In the genomic region with DNA sequence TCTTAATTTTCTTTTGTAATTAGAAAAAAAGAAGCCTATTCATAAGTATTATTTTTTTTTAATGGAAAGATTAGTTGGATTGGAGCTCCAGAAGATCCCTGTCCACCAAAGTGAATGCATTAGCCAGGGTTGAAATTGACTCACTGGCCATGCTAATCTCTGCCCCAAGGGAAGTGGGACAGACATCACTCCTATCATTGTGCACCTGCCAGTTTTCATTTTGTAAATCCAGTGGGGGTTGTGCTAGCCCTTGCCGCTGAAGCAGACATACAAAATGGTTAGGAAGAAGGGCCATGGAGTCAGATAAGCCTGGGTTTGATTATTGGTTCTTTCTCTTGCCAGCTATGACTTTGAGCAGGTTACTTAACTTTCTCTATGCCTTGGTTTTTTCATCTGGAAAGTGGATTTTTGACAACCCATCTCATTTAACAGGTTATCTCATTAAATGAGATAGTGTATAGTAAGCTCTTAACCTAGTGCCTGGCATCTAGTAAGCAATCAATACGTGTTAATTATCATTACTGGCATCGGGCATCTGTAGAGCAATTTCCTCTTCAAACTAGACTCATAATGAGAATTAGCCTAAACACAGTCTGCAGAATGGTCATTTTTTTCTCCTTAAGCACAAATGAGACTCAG, we compare ENCODE assay signal across 24 cellular contexts.
DNase-seq lines count a peak whose midpoint lies in the region; ATAC-seq and TF ChIP-seq lines count a peak whose summit lies in the region.
"Had no signal": no experiment of that assay in that cellular context is flagged by ENCODE, and none has a peak within 500 bp of the region (broad histone marks: within the 10 kb centered on the region; RNA-seq: fewer than 3 reads in every experiment).

No MANE protein-coding gene starts in this region.

- 85% methylated on average over 3 of the region's 3 CpGs for WGBS in SK-N-SH (ENCODE audit: low lambda C conversion rate)

- CTCF ChIA-PET in SK-N-SH (lab: Yijun Ruan, JAX), result interaction anchor here (1.2 kb wide), 1 partner anchor 297 kb away, joined by 3 read pairs; no protein-coding TSS in a partner anchor
- CTCF ChIA-PET in activated CD8-positive, alpha-beta memory T cell treated with anti-CD3 and anti-CD28 coated beads, Interleukin-2, amount 10 ng/mL, durations not matched to agents 7 days and 5 days (lab: Charles Lee), result no interaction called here

- peaks cover 4 to 29% of the 10 kb centered on the region in 2 experiments; a peak in 3 of 4 replicates for H3K4me1 ChIP-seq in SK-N-SH (ENCODE audit: control insufficient read depth in 1 of 2, insufficient read depth in 2 of 2, low read depth in 1 of 2, low read length in 1 of 2)
- H3K4me1 ChIP-seq: BLaER1 had no signal

- no peak for TF ChIP-seq RAD21 in SK-N-SH (IDR thresholded peaks at IDR 0.05; ENCODE audit: low read length)

- H3K9me2 ChIP-seq in SK-N-SH, result no peaks in the 10 kb centered on the region

- POLR2A ChIA-PET in SK-N-SH (lab: Yijun Ruan, JAX), result interaction anchor here (0.6 kb wide), 1 partner anchor 532 kb away, joined by 3 read pairs; no protein-coding TSS in a partner anchor

- no peak overlapping the region for H3K4me2 ChIP-seq in SK-N-SH
- H3K4me2 ChIP-seq: A549, BLaER1 had no signal

- TF ChIP-seq EP300 in SK-N-SH (IDR thresholded peaks at IDR 0.05; ENCODE audit: borderline replicate concordance in 1 of 2, low read depth in 1 of 2, low read length in 1 of 2), result peak in 1 of 2 experiments; percentile 55; a peak in 1 of 4 replicates

- no peaks in the 10 kb centered on the region for H3K27me3 Mint-ChIP-seq in activated CD8-positive, alpha-beta memory T cell treated with anti-CD3 and anti-CD28 coated beads, Interleukin-2, amount 10 ng/mL, durations not matched to agents 7 days and 5 days
- H3K27me3 Mint-ChIP-seq: B cell; CD4-positive, alpha-beta memory T cell; CD4-positive, CD25-positive, alpha-beta regulatory T cell had no signal

- no peak overlapping the region for H3K9ac ChIP-seq in SK-N-SH
- H3K9ac ChIP-seq: BLaER1 had no signal

- H4K20me1 ChIP-seq in SK-N-SH (ENCODE audit: insufficient read depth), result no peaks in the 10 kb centered on the region
- H4K20me1 ChIP-seq: BLaER1 had no signal

- no peaks in the 10 kb centered on the region for H3K36me3 Mint-ChIP-seq in activated CD8-positive, alpha-beta memory T cell treated with anti-CD3 and anti-CD28 coated beads, Interleukin-2, amount 10 ng/mL, durations not matched to agents 7 days and 5 days
- H3K36me3 Mint-ChIP-seq: CD14-positive monocyte had no signal

- no peaks in the 10 kb centered on the region for H3K9me3 ChIP-seq in SK-N-SH
- H3K9me3 ChIP-seq: A549, BLaER1 had no signal

- peak overlapping the region in 1 of 2 experiments; percentile 91; a peak in 1 of 4 replicates for H3K27ac ChIP-seq in SK-N-SH (ENCODE audit: low read depth in 2 of 2, low read length in 1 of 2)
- H3K27ac ChIP-seq: 22Rv1, A549, BLaER1 had no signal

- H3F3A ChIP-seq in SK-N-SH (replicated peaks; ENCODE audit: insufficient read depth), result no peaks in the 10 kb centered on the region

- H3K27ac Mint-ChIP-seq in activated CD8-positive, alpha-beta memory T cell treated with anti-CD3 and anti-CD28 coated beads, Interleukin-2, amount 10 ng/mL, durations not matched to agents 7 days and 5 days, result no peak overlapping the region
- H3K27ac Mint-ChIP-seq: B cell; CD14-positive monocyte; CD4-positive, alpha-beta memory T cell; CD4-positive, CD25-positive, alpha-beta regulatory T cell; CD8-positive, alpha-beta memory T cell had no signal

- no peaks in the 10 kb centered on the region for H3K27me3 ChIP-seq in SK-N-SH (ENCODE audit: insufficient read depth)
- H3K27me3 ChIP-seq: BLaER1 had no signal

- DNase-seq in SK-N-SH (peak; percentile 24), myocyte (ENCODE audit: low read depth) (peak; percentile 20), foreskin fibroblast (no peak)
- no peak for DNase-seq in activated CD8-positive, alpha-beta memory T cell treated with anti-CD3 and anti-CD28 coated beads, Interleukin-2, amount 10 ng/mL, durations not matched to agents 7 days and 5 days
- DNase-seq: AML-193; C1 segment of cervical spinal cord; CD4-positive, alpha-beta memory T cell; CD4-positive, CD25-positive, alpha-beta regulatory T cell; CD8-positive, alpha-beta memory T cell; COR-L47; DMS 273 treated with DMSO at 0.1 percent for 48 hours; DMS153; DMS53; DMS79; DND-41; EL; GDM1 had no signal

- no peaks in the 10 kb centered on the region for H3K9me3 Mint-ChIP-seq in activated CD8-positive, alpha-beta memory T cell treated with anti-CD3 and anti-CD28 coated beads, Interleukin-2, amount 10 ng/mL, durations not matched to agents 7 days and 5 days (ENCODE audit: low read depth)
- H3K9me3 Mint-ChIP-seq: CD4-positive, alpha-beta memory T cell; CD8-positive, alpha-beta memory T cell had no signal

- H3K4me3 Mint-ChIP-seq in activated CD8-positive, alpha-beta memory T cell treated with anti-CD3 and anti-CD28 coated beads, Interleukin-2, amount 10 ng/mL, durations not matched to agents 7 days and 5 days, result no peak overlapping the region
- H3K4me3 Mint-ChIP-seq: B cell; CD14-positive monocyte; CD4-positive, alpha-beta memory T cell; CD4-positive, CD25-positive, alpha-beta regulatory T cell; CD8-positive, alpha-beta memory T cell had no signal

- ATAC-seq in SK-N-SH treated with all-trans-retinoic acid at 6 μM for 48 hours, result no peak
- no peak for ATAC-seq in activated CD8-positive, alpha-beta memory T cell treated with anti-CD3 and anti-CD28 coated beads, Interleukin-2, amount 10 ng/mL, durations not matched to agents 7 days and 5 days
- ATAC-seq: A549, GM12878 had no signal

- H3K79me2 ChIP-seq in SK-N-SH (ENCODE audit: insufficient read depth), result no peaks in the 10 kb centered on the region

- H3K4me1 Mint-ChIP-seq in activated CD8-positive, alpha-beta memory T cell treated with anti-CD3 and anti-CD28 coated beads, Interleukin-2, amount 10 ng/mL, durations not matched to agents 7 days and 5 days, result no peaks in the 10 kb centered on the region
- H3K4me1 Mint-ChIP-seq: B cell; CD8-positive, alpha-beta memory T cell had no signal

- peaks cover 0 to 4% of the 10 kb centered on the region in 2 experiments for H3K36me3 ChIP-seq in SK-N-SH (replicated peaks in 1 of 2; ENCODE audit: control insufficient read depth in 1 of 2, insufficient read depth in 2 of 2, low read length in 1 of 2)
- H3K36me3 ChIP-seq: BLaER1 had no signal

- TF ChIP-seq CTCF in SK-N-SH (IDR thresholded peaks at IDR 0.05), result no peak
- no peak for TF ChIP-seq CTCF in foreskin fibroblast (IDR thresholded peaks at IDR 0.05; ENCODE audit: low read depth, low read length)

- no peak overlapping the region for H2AFZ ChIP-seq in SK-N-SH (ENCODE audit: low read depth)

- H3K4me3 ChIP-seq in SK-N-SH (ENCODE audit: low read depth in 2 of 2, low read length in 1 of 2) (no peak overlapping the region), foreskin fibroblast (ENCODE audit: low read depth in 1 of 2, low read length in 2 of 2) (no peak overlapping the region)
- H3K4me3 ChIP-seq: A549, BLaER1, GM12878 had no signal

TF ChIP-seq in SK-N-SH, 30 proteins besides CTCF, POLR2A, EP300 and RAD21:
- TF ChIP-seq TAF1 (IDR thresholded peaks at IDR 0.05; ENCODE audit: borderline replicate concordance, low read depth, low read length), result no peak
- peak; percentile 20; the same call in 1 of the 2 replicates for TF ChIP-seq RCOR1 (IDR thresholded peaks at IDR 0.05; ENCODE audit: low read length)

TF ChIP-seq in SK-N-SH treated with all-trans-retinoic acid at 6 μM for 48 hours, 23 proteins besides CTCF, POLR2A, EP300 and RAD21:
- no peak for TF ChIP-seq ESRRG (CRISPR knock-in tag; IDR thresholded peaks at IDR 0.05)
- TF ChIP-seq PPARA (CRISPR knock-in tag; IDR thresholded peaks at IDR 0.05; ENCODE audit: borderline replicate concordance), result no peak
- TF ChIP-seq ZNF8 (CRISPR knock-in tag; IDR thresholded peaks at IDR 0.05), result no peak
- TF ChIP-seq TCF4 (CRISPR knock-in tag; IDR thresholded peaks at IDR 0.05; ENCODE audit: borderline replicate concordance), result no peak
- TF ChIP-seq BACH2 (CRISPR knock-in tag; IDR thresholded peaks at IDR 0.05; ENCODE audit: borderline replicate concordance), result no peak
- TF ChIP-seq, protein P1, sequence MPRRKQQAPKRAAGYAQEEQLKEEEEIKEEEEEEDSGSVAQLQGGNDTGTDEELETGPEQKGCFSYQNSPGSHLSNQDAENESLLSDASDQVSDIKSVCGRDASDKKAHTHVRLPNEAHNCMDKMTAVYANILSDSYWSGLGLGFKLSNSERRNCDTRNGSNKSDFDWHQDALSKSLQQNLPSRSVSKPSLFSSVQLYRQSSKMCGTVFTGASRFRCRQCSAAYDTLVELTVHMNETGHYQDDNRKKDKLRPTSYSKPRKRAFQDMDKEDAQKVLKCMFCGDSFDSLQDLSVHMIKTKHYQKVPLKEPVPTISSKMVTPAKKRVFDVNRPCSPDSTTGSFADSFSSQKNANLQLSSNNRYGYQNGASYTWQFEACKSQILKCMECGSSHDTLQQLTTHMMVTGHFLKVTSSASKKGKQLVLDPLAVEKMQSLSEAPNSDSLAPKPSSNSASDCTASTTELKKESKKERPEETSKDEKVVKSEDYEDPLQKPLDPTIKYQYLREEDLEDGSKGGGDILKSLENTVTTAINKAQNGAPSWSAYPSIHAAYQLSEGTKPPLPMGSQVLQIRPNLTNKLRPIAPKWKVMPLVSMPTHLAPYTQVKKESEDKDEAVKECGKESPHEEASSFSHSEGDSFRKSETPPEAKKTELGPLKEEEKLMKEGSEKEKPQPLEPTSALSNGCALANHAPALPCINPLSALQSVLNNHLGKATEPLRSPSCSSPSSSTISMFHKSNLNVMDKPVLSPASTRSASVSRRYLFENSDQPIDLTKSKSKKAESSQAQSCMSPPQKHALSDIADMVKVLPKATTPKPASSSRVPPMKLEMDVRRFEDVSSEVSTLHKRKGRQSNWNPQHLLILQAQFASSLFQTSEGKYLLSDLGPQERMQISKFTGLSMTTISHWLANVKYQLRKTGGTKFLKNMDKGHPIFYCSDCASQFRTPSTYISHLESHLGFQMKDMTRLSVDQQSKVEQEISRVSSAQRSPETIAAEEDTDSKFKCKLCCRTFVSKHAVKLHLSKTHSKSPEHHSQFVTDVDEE (CRISPR knock-in tag; IDR thresholded peaks at IDR 0.05), result no peak
- TF ChIP-seq, protein P2, sequence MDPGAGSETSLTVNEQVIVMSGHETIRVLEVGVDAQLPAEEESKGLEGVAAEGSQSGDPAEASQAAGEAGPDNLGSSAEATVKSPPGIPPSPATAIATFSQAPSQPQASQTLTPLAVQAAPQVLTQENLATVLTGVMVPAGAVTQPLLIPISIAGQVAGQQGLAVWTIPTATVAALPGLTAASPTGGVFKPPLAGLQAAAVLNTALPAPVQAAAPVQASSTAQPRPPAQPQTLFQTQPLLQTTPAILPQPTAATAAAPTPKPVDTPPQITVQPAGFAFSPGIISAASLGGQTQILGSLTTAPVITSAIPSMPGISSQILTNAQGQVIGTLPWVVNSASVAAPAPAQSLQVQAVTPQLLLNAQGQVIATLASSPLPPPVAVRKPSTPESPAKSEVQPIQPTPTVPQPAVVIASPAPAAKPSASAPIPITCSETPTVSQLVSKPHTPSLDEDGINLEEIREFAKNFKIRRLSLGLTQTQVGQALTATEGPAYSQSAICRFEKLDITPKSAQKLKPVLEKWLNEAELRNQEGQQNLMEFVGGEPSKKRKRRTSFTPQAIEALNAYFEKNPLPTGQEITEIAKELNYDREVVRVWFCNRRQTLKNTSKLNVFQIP (CRISPR knock-in tag; IDR thresholded peaks at IDR 0.05; ENCODE audit: borderline replicate concordance, low read depth), result no peak
TF ChIP-seq in SK-N-SH treated with all-trans-retinoic acid at 6 μM for 48 hours: peak in this region for 0.

Comparison
In these comparisons a context has a peak if more than half of its experiments do, and no peak if none do; other contexts are left out.
1. DNase-seq: peak in SK-N-SH (single experiment) and myocyte (single experiment); none in activated CD8-positive, alpha-beta memory T cell treated with anti-CD3 and anti-CD28 coated beads, Interleukin-2, amount 10 ng/mL, durations not matched to agents 7 days and 5 days (single experiment) and foreskin fibroblast (0 of 2).